In genomic region chr4:65559270-65559669, GRCh38 we compare ENCODE assay signal across 18 cellular contexts.
DNase-seq lines count a peak whose midpoint lies in the region; ATAC-seq and TF ChIP-seq lines count a peak whose summit lies in the region.
"Had no signal": no experiment of that assay in that cellular context is flagged by ENCODE, and none has a peak within 500 bp of the region (broad histone marks: within the 10 kb centered on the region; RNA-seq: fewer than 3 reads in every experiment).

No MANE protein-coding gene starts in this region.

- H4K20me1 ChIP-seq in H9 (ENCODE audit: control insufficient read depth, insufficient read depth, insufficient read length) (no peaks in the 10 kb centered on the region), neural progenitor cell (ENCODE audit: low read depth) (no peaks in the 10 kb centered on the region)

- H3K23me2 ChIP-seq in H9 (ENCODE audit: insufficient read length, low read depth, low read length, poor library complexity, severe bottlenecking) = no peaks in the 10 kb centered on the region

- H3K27me3 Mint-ChIP-seq in H9 (ENCODE audit: low read depth) (no peaks in the 10 kb centered on the region), endodermal cell (ENCODE audit: insufficient read depth) (no peaks in the 10 kb centered on the region), neural progenitor cell (ENCODE audit: insufficient read depth, low read depth) (peaks cover 6% of the 10 kb centered on the region)

- no peaks in the 10 kb centered on the region for H3K9me3 ChIP-seq in H9 (ENCODE audit: control insufficient read depth, low read depth, low read length)
- no peaks in the 10 kb centered on the region for H3K9me3 ChIP-seq in endodermal cell (ENCODE audit: control insufficient read depth, low read length)
- no peaks in the 10 kb centered on the region for H3K9me3 ChIP-seq in neural progenitor cell (ENCODE audit: low read depth)
- H3K9me3 ChIP-seq: Caco-2 had no signal

- no peak overlapping the region for H4K91ac ChIP-seq in H9 (ENCODE audit: insufficient read length, low read depth, low read length)

- H3K4me3 Mint-ChIP-seq in H9 (no peak overlapping the region), endodermal cell (no peak overlapping the region), neural progenitor cell (no peak overlapping the region)
- H3K4me3 Mint-ChIP-seq: CD14-positive monocyte; T-helper 1 cell treated with Interleukin-12 subunit alpha and Interleukin-12 subunit beta and Interleukin-4 antibody, amounts not matched to agents 30 μg/mL and 1 μg/mL, for 36 hours had no signal

- no peak overlapping the region for H2AK5ac ChIP-seq in H9 (ENCODE audit: insufficient read length, low read length)

- H3K9ac ChIP-seq in H9 (ENCODE audit: extremely low read depth, insufficient read length, low read length) (no peak overlapping the region), endodermal cell (ENCODE audit: extremely low read depth, low read length, poor library complexity, severe bottlenecking) (no peak overlapping the region), neural progenitor cell (no peak overlapping the region)

- H2AFZ ChIP-seq in H9 (ENCODE audit: low read length) (no peak overlapping the region), neural progenitor cell (replicated peaks) (peak overlapping the region; percentile 77)

- no peak overlapping the region for H3K23ac ChIP-seq in H9 (ENCODE audit: insufficient read length, low read depth, low read length)

- no peak overlapping the region; the same call in 1 of the 2 replicates for H3K14ac ChIP-seq in H9 (ENCODE audit: insufficient read depth, low read length)

- H3K9me3 Mint-ChIP-seq in H9 (no peaks in the 10 kb centered on the region), endodermal cell (no peaks in the 10 kb centered on the region), neural progenitor cell (no peaks in the 10 kb centered on the region)
- H3K9me3 Mint-ChIP-seq: CD14-positive monocyte; T-helper 1 cell treated with Interleukin-12 subunit alpha and Interleukin-12 subunit beta and Interleukin-4 antibody, amounts not matched to agents 30 μg/mL and 1 μg/mL, for 36 hours had no signal

- no peaks in the 10 kb centered on the region for H3F3A ChIP-seq in neural progenitor cell (ENCODE audit: low read depth)

- no peaks in the 10 kb centered on the region for H3K79me2 ChIP-seq in H9 (ENCODE audit: insufficient read depth, low read length)
- no peaks in the 10 kb centered on the region for H3K79me2 ChIP-seq in neural progenitor cell (ENCODE audit: low read depth)

- ATAC-seq in HG02759 (IDR thresholded peaks at IDR 0.05; ENCODE audit: unreplicated experiment) (no peak), HG03571 (IDR thresholded peaks at IDR 0.05; ENCODE audit: unreplicated experiment) (no peak)
- ATAC-seq: K562 had no signal

- no peak overlapping the region for H3K4ac ChIP-seq in H9 (ENCODE audit: low read depth, low read length)

- H4K5ac ChIP-seq in H9 (ENCODE audit: insufficient read length, low read depth, low read length) = no peak overlapping the region

- H3K4me2 ChIP-seq in H9 (ENCODE audit: insufficient read depth, insufficient read length, low read length) (no peak overlapping the region), neural progenitor cell (no peak overlapping the region)

- no peak overlapping the region for H2BK12ac ChIP-seq in H9 (ENCODE audit: insufficient read length, low read depth, low read length)

- no peak overlapping the region for H3K56ac ChIP-seq in H9 (ENCODE audit: insufficient read length, low read depth, low read length)

- H2BK15ac ChIP-seq in H9 (ENCODE audit: low read depth, low read length) = no peak overlapping the region

- H3K18ac ChIP-seq in H9 (ENCODE audit: insufficient read length, low read depth, low read length) = no peak overlapping the region

- no peak overlapping the region for H2BK5ac ChIP-seq in H9 (ENCODE audit: insufficient read length, low read length)

- no peaks in the 10 kb centered on the region for H3K79me1 ChIP-seq in H9 (ENCODE audit: insufficient read depth, low read depth, low read length, poor library complexity, severe bottlenecking)

- H3K4me1 Mint-ChIP-seq in H9 (peaks cover 4% of the 10 kb centered on the region in 2 experiments), endodermal cell (no peaks in the 10 kb centered on the region), neural progenitor cell (peaks cover 3% of the 10 kb centered on the region)
- H3K4me1 Mint-ChIP-seq: CD14-positive monocyte had no signal

- H3K27me3 ChIP-seq in H9 (ENCODE audit: insufficient read depth, low read length) = no peaks in the 10 kb centered on the region
- H3K27me3 ChIP-seq in endodermal cell (ENCODE audit: control insufficient read depth, insufficient read depth, low read length, poor library complexity, severe bottlenecking) = no peaks in the 10 kb centered on the region
- H3K27me3 ChIP-seq in neural progenitor cell = no peaks in the 10 kb centered on the region

- H3K4me1 ChIP-seq in H9 (ENCODE audit: insufficient read depth, low read length) (no peaks in the 10 kb centered on the region), endodermal cell (ENCODE audit: control insufficient read depth, insufficient read depth, low read length) (no peaks in the 10 kb centered on the region), neural progenitor cell (no peaks in the 10 kb centered on the region)
- H3K4me1 ChIP-seq: Caco-2 had no signal

- no peak overlapping the region for H2BK120ac ChIP-seq in H9 (ENCODE audit: low read depth, low read length, poor library complexity, severe bottlenecking)

- DNase-seq in H9 = peak; percentile 30
- DNase-seq in NCI-H524 (lab: John Stamatoyannopoulos, UW) = peak; percentile 23 to 70
- DNase-seq in endodermal cell = peak; percentile 54
- DNase-seq in neural progenitor cell (ENCODE audit: low spot score) = no peak
- no peak for DNase-seq in effector CD4-positive, alpha-beta T cell
- DNase-seq: ACHN, AML-193, Caco-2, DMS153, NCI-H146, NCI-H2107, NCI-H774, SIG-M5 had no signal

- H4K8ac ChIP-seq in H9 (replicated peaks; ENCODE audit: insufficient read length, low read depth, low read length) = no peak overlapping the region

- no CpG with 5 or more reads among the region's 4 CpGs for WGBS in H9 (ENCODE audit: extremely low coverage, insufficient read length, low lambda C conversion rate)
- WGBS in endodermal cell (ENCODE audit: insufficient coverage in 1 of 2, insufficient read length in 1 of 2), 2 experiments = 30 to 49% methylated on average over 4 of the region's 4 CpGs

- H2BK20ac ChIP-seq in H9 (ENCODE audit: low read depth, low read length, poor library complexity, severe bottlenecking) = no peak overlapping the region

- H3K27ac ChIP-seq in H9 (ENCODE audit: insufficient read length, low read depth, low read length) (no peak overlapping the region), endodermal cell (ENCODE audit: low read depth, low read length) (no peak overlapping the region), neural progenitor cell (no peak overlapping the region)

- no peaks in the 10 kb centered on the region for H3K36me3 Mint-ChIP-seq in H9 (ENCODE audit: insufficient read depth in 1 of 3, low read depth in 3 of 3)
- no peaks in the 10 kb centered on the region for H3K36me3 Mint-ChIP-seq in endodermal cell (ENCODE audit: low read depth)
- H3K36me3 Mint-ChIP-seq in neural progenitor cell = no peaks in the 10 kb centered on the region
- H3K36me3 Mint-ChIP-seq: CD14-positive monocyte had no signal

- TF ChIP-seq CTCF in H9 (conservative IDR thresholded peaks at IDR 0.05) (no peak), endodermal cell (conservative IDR thresholded peaks at IDR 0.05) (no peak), neural progenitor cell (IDR thresholded peaks at IDR 0.05) (no peak)

- H3K27ac Mint-ChIP-seq in H9 (peak overlapping the region in 2 of 3 experiments; percentile 70 to 76; a peak in 3 of 7 replicates), endodermal cell (no peak overlapping the region), neural progenitor cell (no peak overlapping the region)
- H3K27ac Mint-ChIP-seq: CD14-positive monocyte; T-helper 1 cell treated with Interleukin-12 subunit alpha and Interleukin-12 subunit beta and Interleukin-4 antibody, amounts not matched to agents 30 μg/mL and 1 μg/mL, for 36 hours had no signal

- no peak overlapping the region for H3K4me3 ChIP-seq in endodermal cell (ENCODE audit: low read length)
- no peak overlapping the region for H3K4me3 ChIP-seq in neural progenitor cell
- H3K4me3 ChIP-seq: K562 had no signal

- no peaks in the 10 kb centered on the region for H3K36me3 ChIP-seq in endodermal cell (ENCODE audit: control insufficient read depth, insufficient read depth, low read length)
- H3K36me3 ChIP-seq in neural progenitor cell = no peaks in the 10 kb centered on the region

- no peak overlapping the region for H3T11ph ChIP-seq in H9 (ENCODE audit: low read length)

Comparison
In these comparisons a context has a peak if more than half of its experiments do, and no peak if none do; other contexts are left out.
1. DNase-seq: peak in H9 (single experiment), NCI-H524 (2 of 2) and endodermal cell (single experiment); none in neural progenitor cell (single experiment) and effector CD4-positive, alpha-beta T cell (single experiment).
2. H3K27ac Mint-ChIP-seq: peak in H9 (2 of 3); none in endodermal cell (single experiment) and neural progenitor cell (single experiment).